ENCODE assay signal across 8 cellular contexts in genomic region chr7:45748976-45749375, GRCh38.
A peak's percentile ranks its signal among the peaks of the same experiment; 100 is the strongest.
DNase-seq lines count a peak whose midpoint lies in the region; ATAC-seq, FAIRE-seq and TF ChIP-seq lines count a peak whose summit lies in the region.
"Not testable (repeated sequence)": the region's sequence is repeated elsewhere in the genome, so short reads cannot be mapped to it uniquely, and the experiment has no call there.

No MANE protein-coding gene starts in this region.

- peak; percentile 17 to 24; a peak in 2 of 5 replicates for TF ChIP-seq RAD21 in A549 (conservative IDR thresholded peaks at IDR 0.05 in 1 of 2, IDR thresholded peaks at IDR 0.05 in 1 of 2)
- not testable (repeated sequence) for TF ChIP-seq RAD21 in IMR-90 (IDR thresholded peaks at IDR 0.05; ENCODE audit: low read length)

- intact Hi-C loops in IMR-90 (cut with micrococcal nuclease); PC-9 (cut with micrococcal nuclease; ENCODE audit: unreplicated experiment): not testable (repeated sequence)

- not testable (repeated sequence) for H2AFZ ChIP-seq in IMR-90 (replicated peaks; ENCODE audit: low read length, poor library complexity); PC-9; hepatocyte

- TF ChIP-seq CTCF in A549 (IDR thresholded peaks at IDR 0.05): peak; percentile 24; the same call in 2 of the 3 replicates
- TF ChIP-seq CTCF in IMR-90 (conservative IDR thresholded peaks at IDR 0.05; ENCODE audit: low read depth, low read length): peak; percentile 26; the same call in 1 of the 2 replicates
- TF ChIP-seq CTCF in PC-9 (conservative IDR thresholded peaks at IDR 0.05): peak; percentile 51; the same call in 1 of the 2 replicates
- peak; percentile 19 for TF ChIP-seq CTCF in astrocyte of the spinal cord (IDR thresholded peaks at IDR 0.05; ENCODE audit: low read depth, low read length)
- TF ChIP-seq CTCF in epithelial cell of proximal tubule (conservative IDR thresholded peaks at IDR 0.05; ENCODE audit: low read depth, low read length): peak; percentile 37
- TF ChIP-seq CTCF in hepatocyte (IDR thresholded peaks at IDR 0.05; ENCODE audit: poor library complexity): peak; percentile 29
- peak; percentile 48 for TF ChIP-seq CTCF in osteocyte (IDR thresholded peaks at IDR 0.05)

- not testable (repeated sequence) for H3K9me1 ChIP-seq in IMR-90 (ENCODE audit: insufficient read depth, low read length)

- not testable (repeated sequence) for H4K8ac ChIP-seq in IMR-90 (ENCODE audit: low read depth in 2 of 2, low read length in 2 of 2)

- H2AK5ac ChIP-seq in IMR-90 (ENCODE audit: low read depth, low read length): not testable (repeated sequence)

- FAIRE-seq in A549 (lab: Jason Lieb, UNC): not testable (repeated sequence)
- peak; percentile 59 for FAIRE-seq in G401.6 (lab: Jason Lieb, UNC)

- not testable (repeated sequence) for H4K20me1 ChIP-seq in IMR-90 (ENCODE audit: insufficient read depth, low read length); PC-9 (ENCODE audit: insufficient read depth); hepatocyte (ENCODE audit: insufficient read depth, poor library complexity, severe bottlenecking)

- not testable (repeated sequence) for H3K9me3 ChIP-seq in A549; IMR-90 (ENCODE audit: control insufficient read depth, insufficient read depth, low read length); PC-9 (ENCODE audit: insufficient read depth, low read depth); hepatocyte (ENCODE audit: low read depth)

- not testable (repeated sequence) for H3K56ac ChIP-seq in IMR-90 (ENCODE audit: extremely low read depth, insufficient read depth, low read length)

- not testable (repeated sequence) for TF ChIP-seq EP300 in A549 (IDR thresholded peaks at IDR 0.05)

- H3K4ac ChIP-seq in IMR-90 (ENCODE audit: low read depth, low read length): not testable (repeated sequence)

- not testable (repeated sequence) for H2BK5ac ChIP-seq in IMR-90 (ENCODE audit: low read depth, low read length, poor library complexity, severe bottlenecking)

- not testable (repeated sequence) for H3K27me3 ChIP-seq in IMR-90 (ENCODE audit: control insufficient read depth, insufficient read depth, low read length); PC-9 (ENCODE audit: insufficient read depth, low read depth); hepatocyte

- H3K4me1 ChIP-seq in A549; IMR-90 (ENCODE audit: control insufficient read depth, insufficient read depth, low read length); PC-9 (replicated peaks; ENCODE audit: insufficient read depth); hepatocyte (ENCODE audit: insufficient read depth): not testable (repeated sequence)

- not testable (repeated sequence) for H3K9me2 ChIP-seq in PC-9 (ENCODE audit: insufficient read depth); hepatocyte (replicated peaks; ENCODE audit: insufficient read depth)

- in situ Hi-C loops in IMR-90 (cut with MboI; ENCODE audit: low sequenced_read_pairs); astrocyte of the spinal cord (cut with HindIII; ENCODE audit: low sequenced_read_pairs): not testable (repeated sequence)

- H2BK20ac ChIP-seq in IMR-90 (ENCODE audit: low read depth, low read length): not testable (repeated sequence)

- H3K27ac Mint-ChIP-seq in osteocyte (ENCODE audit: unreplicated experiment): not testable (repeated sequence)

- H4K91ac ChIP-seq in IMR-90 (ENCODE audit: insufficient read depth, low read depth, low read length): not testable (repeated sequence)

- CTCF ChIA-PET in A549 (lab: Yijun Ruan, JAX): interaction anchor here (1.2 kb wide), 1 partner anchor 169 kb away, joined by 4 read pairs; no protein-coding TSS in a partner anchor
- CTCF ChIA-PET in IMR-90 (lab: Yijun Ruan, JAX); PC-9 (lab: Charles Lee): not testable (repeated sequence)

- not testable (repeated sequence) for TF ChIP-seq POLR2A in A549 (IDR thresholded peaks at IDR 0.05; ENCODE audit: low read length); IMR-90 (IDR thresholded peaks at IDR 0.05; ENCODE audit: low read depth, low read length)

- H3K4me3 Mint-ChIP-seq in osteocyte (ENCODE audit: unreplicated experiment): not testable (repeated sequence)

- peaks cover 3 to 13% of the 10 kb centered on the region in 2 experiments; a peak in 3 of 4 replicates for H3K79me1 ChIP-seq in IMR-90 (ENCODE audit: low read depth in 1 of 2, low read length in 2 of 2)

- not testable (repeated sequence) for H2BK15ac ChIP-seq in IMR-90 (ENCODE audit: low read depth, low read length)

- POLR2A ChIA-PET in A549 (lab: Yijun Ruan, JAX): interaction anchor here (0.5 kb wide), 1 partner anchor 497 kb away, joined by 3 read pairs; no protein-coding TSS in a partner anchor
- POLR2A ChIA-PET in IMR-90 (lab: Charles Lee; ENCODE audit: unreplicated experiment); PC-9 (lab: Charles Lee; ENCODE audit: unreplicated experiment): not testable (repeated sequence)

- DNase-seq in A549 (ENCODE audit: low read depth in 1 of 2, low spot score in 1 of 2): peak in 1 of 2 experiments; percentile 17
- DNase-seq in IMR-90: peak; percentile 29
- DNase-seq in PC-9; epithelial cell of proximal tubule (ENCODE audit: low read depth); osteocyte (ENCODE audit: extremely low spot score, unreplicated experiment): not testable (repeated sequence)
- peak; percentile 22 for DNase-seq in astrocyte of the spinal cord (ENCODE audit: low read depth, low spot score)
- peak; percentile 8 for DNase-seq in hepatocyte (ENCODE audit: low spot score)

- H3K4me3 ChIP-seq in A549; IMR-90 (ENCODE audit: insufficient read depth, low read depth, low read length); PC-9; astrocyte of the spinal cord (ENCODE audit: low read depth, low read length); epithelial cell of proximal tubule (ENCODE audit: low read depth, low read length); hepatocyte: not testable (repeated sequence)

- H3F3A ChIP-seq in PC-9 (ENCODE audit: insufficient read depth, low read depth): not testable (repeated sequence)

- not testable (repeated sequence) for H3K27me3 Mint-ChIP-seq in osteocyte (ENCODE audit: unreplicated experiment)

- not testable (repeated sequence) for H3K4me1 Mint-ChIP-seq in osteocyte (ENCODE audit: unreplicated experiment)

- peaks cover 32% of the 10 kb centered on the region for H3K36me3 Mint-ChIP-seq in osteocyte (ENCODE audit: unreplicated experiment)

- not testable (repeated sequence) for H3K4me2 ChIP-seq in A549; IMR-90 (ENCODE audit: low read depth, low read length); PC-9; hepatocyte

- dilution Hi-C loops in IMR-90 (cut with HindIII; ENCODE audit: low sequenced_read_pairs, unreplicated experiment): not testable (repeated sequence)

- not testable (repeated sequence) for H3K9me3 Mint-ChIP-seq in osteocyte (ENCODE audit: unreplicated experiment)

- H2BK120ac ChIP-seq in IMR-90 (ENCODE audit: low read depth, low read length): not testable (repeated sequence)

- not testable (repeated sequence) for H2AK9ac ChIP-seq in IMR-90 (replicated peaks; ENCODE audit: low read depth, low read length, poor library complexity)

- not testable (repeated sequence) for BruUV-seq in IMR-90 (replicated peaks; lab: Mats Ljungman, UMichigan); PC-9 (replicated peaks; lab: Mats Ljungman, UMichigan)

- not testable (repeated sequence) for H3K9ac ChIP-seq in IMR-90 (ENCODE audit: low read depth, low read length)

- ATAC-seq in A549 (0 out of 6 replicates have a peak, but pooled peaks of 1 of the 2 experiments have one; percentile 42), IMR-90 (ENCODE audit: low read depth) (peak; percentile 66)

- H3K79me2 ChIP-seq in PC-9 (ENCODE audit: low read depth); hepatocyte: not testable (repeated sequence)

- H3K14ac ChIP-seq in IMR-90 (replicated peaks; ENCODE audit: low read depth, low read length): not testable (repeated sequence)

- H3K23ac ChIP-seq in IMR-90 (ENCODE audit: low read depth, low read length): not testable (repeated sequence)

- H4K5ac ChIP-seq in IMR-90 (ENCODE audit: low read depth, low read length): not testable (repeated sequence)

- not testable (repeated sequence) for H3K27ac ChIP-seq in A549; IMR-90 (ENCODE audit: insufficient read depth, low read length); PC-9; hepatocyte

- not testable (repeated sequence) for H3K36me3 ChIP-seq in IMR-90 (ENCODE audit: control insufficient read depth, insufficient read depth, low read length); hepatocyte (replicated peaks; ENCODE audit: insufficient read depth, low read depth)
- peaks cover 15% of the 10 kb centered on the region; the same call in 1 of the 2 replicates for H3K36me3 ChIP-seq in PC-9 (ENCODE audit: low read depth)

- not testable (repeated sequence) for H3K18ac ChIP-seq in IMR-90 (ENCODE audit: low read depth, low read length)

TF ChIP-seq in A549, 52 proteins besides CTCF, POLR2A, EP300 and RAD21:
- peak; percentile 15; the same call in 1 of the 3 replicates for TF ChIP-seq SMC3 (IDR thresholded peaks at IDR 0.05)
